Comparison of ENCODE assay signal across 8 cellular contexts in genomic region chr1:42657981-42658879, GRCh38. TPM values are rescaled to one million over a fixed set of nuclear protein-coding genes. Genes with fewer than 3 reads are reported as not detected.
DNase-seq lines count a peak whose midpoint lies in the region; ATAC-seq, FAIRE-seq and TF ChIP-seq lines count a peak whose summit lies in the region.

PPIH (plus strand) TSS chr1:42658423; CDS start chr1:42658447, 24 bp downstream.

- no peaks in the 10 kb centered on the region for H3K27me3 ChIP-seq in BLaER1
- no peaks in the 10 kb centered on the region for H3K27me3 ChIP-seq in colonic mucosa

- H3K36me3 ChIP-seq in BLaER1 = peaks cover 33% of the 10 kb centered on the region
- no peaks in the 10 kb centered on the region for H3K36me3 ChIP-seq in colonic mucosa

- peaks cover 21% of the 10 kb centered on the region for H3K4me1 ChIP-seq in BLaER1
- H3K4me1 ChIP-seq in colonic mucosa = peaks cover 6% of the 10 kb centered on the region

- intact Hi-C loops in colonic mucosa (cut with DNase I) = no loop called here

- DNase-seq in GM19239 (ENCODE audit: insufficient read length, low spot score) (peak; percentile 88), NCI-H526 (lab: John Stamatoyannopoulos, UW) (peak; percentile 95 to 99), colonic mucosa (peak; percentile 97), kidney tubule cell (ENCODE audit: low spot score) (peak; percentile 94)
- peak; percentile 97 for DNase-seq in activated CD4-positive, alpha-beta T cell treated with anti-CD3 and anti-CD28 coated beads for 48 hours
- peak; percentile 90 to 94 (median 94) for DNase-seq in stimulated activated CD4-positive, alpha-beta T cell treated with anti-CD3 and anti-CD28 coated beads, Interleukin-1b, Interleukin-23, amount 100 ng/mL, for 24 hours (ENCODE audit: low read depth in 4 of 4, low spot score in 1 of 4)

- H3K9me3 ChIP-seq in BLaER1 (no peaks in the 10 kb centered on the region), colonic mucosa (no peaks in the 10 kb centered on the region)

- H4K20me1 ChIP-seq in BLaER1 = no peaks in the 10 kb centered on the region

- H3K27ac ChIP-seq in BLaER1 (peak within 1 kb of the TSS; percentile 84), colonic mucosa (peak within 1 kb of the TSS; percentile 63)

- peak; percentile 77 for ATAC-seq in HG03457 (IDR thresholded peaks at IDR 0.05; ENCODE audit: unreplicated experiment)

- H3K4me2 ChIP-seq in BLaER1 = peak within 1 kb of the TSS; percentile 87

- peak within 1 kb of the TSS; percentile 84 for H3K9ac ChIP-seq in BLaER1
- peak within 1 kb of the TSS; percentile 79 to 94 for H3K9ac ChIP-seq in colonic mucosa (ENCODE audit: low read depth in 2 of 2, low read length in 2 of 2)

- no peak for TF ChIP-seq CTCF in colonic mucosa (IDR thresholded peaks at IDR 0.05)

- H3K4me3 ChIP-seq in BLaER1 (peak within 1 kb of the TSS; percentile 90), colonic mucosa (peak within 1 kb of the TSS; percentile 63)

- FAIRE-seq in GM19239 (lab: Jason Lieb, UNC) = peak; percentile 92

RNA-seq across cellular contexts. Expression of gene PPIH, which starts in this region (rescaled TPM):
- 10 to 100 TPM; 35.0 to 70.8 TPM for total RNA-seq in colonic mucosa

Comparison
In these comparisons a context has a peak if more than half of its experiments do, and no peak if none do; other contexts are left out.
1. Peak in every context shown above with its lines: DNase-seq, ATAC-seq, H3K4me3 ChIP-seq and H3K27ac ChIP-seq.